In genomic region chr16:1677942-1678499, GRCh38 we compare ENCODE assay signal across 1 cellular context.
A peak's percentile ranks its signal among the peaks of the same experiment; 100 is the strongest.
TF ChIP-seq lines count a peak whose summit lies in the region.

Gene JPT2 (plus strand): TSS chr16:1678279. CDS start chr16:1678313, 34 bp downstream.

TF ChIP-seq in HepG2, 621 proteins besides CTCF, POLR2A, EP300 and RAD21 (continued from another document):
- peak; percentile 28; the same call in 1 of the 2 replicates for TF ChIP-seq RXRB (CRISPR knock-in tag; IDR thresholded peaks at IDR 0.05; ENCODE audit: borderline replicate concordance)
- no peak for TF ChIP-seq ATF5 (CRISPR knock-in tag; IDR thresholded peaks at IDR 0.05; ENCODE audit: low read depth)
- TF ChIP-seq KDM5A (IDR thresholded peaks at IDR 0.05; ENCODE audit: borderline replicate concordance, low read length) = no peak
- peak; percentile 75 for TF ChIP-seq ZFY (CRISPR knock-in tag; IDR thresholded peaks at IDR 0.05)
- no peak for TF ChIP-seq SP140L (CRISPR knock-in tag; IDR thresholded peaks at IDR 0.05; ENCODE audit: borderline replicate concordance)
- no peak for TF ChIP-seq ZSCAN29 (CRISPR knock-in tag; conservative IDR thresholded peaks at IDR 0.05)
- TF ChIP-seq ZNF30 (CRISPR knock-in tag; IDR thresholded peaks at IDR 0.05) = no peak
- 0 out of 2 replicates have a peak, but pooled peaks have one; percentile 55 for TF ChIP-seq ZNF546 (CRISPR knock-in tag; conservative IDR thresholded peaks at IDR 0.05)
- no peak for TF ChIP-seq ZNF317 (CRISPR knock-in tag; IDR thresholded peaks at IDR 0.05)
- TF ChIP-seq MED13 (CRISPR knock-in tag; IDR thresholded peaks at IDR 0.05) = no peak
- no peak for TF ChIP-seq TRIM24 (CRISPR knock-in tag; IDR thresholded peaks at IDR 0.05)
- TF ChIP-seq SOX6 (IDR thresholded peaks at IDR 0.05) = no peak
- no peak for TF ChIP-seq SOX6 (CRISPR knock-in tag; IDR thresholded peaks at IDR 0.05)
- TF ChIP-seq ZNF275 (CRISPR knock-in tag; IDR thresholded peaks at IDR 0.05; ENCODE audit: borderline replicate concordance) = no peak
- no peak for TF ChIP-seq MYNN (CRISPR knock-in tag; IDR thresholded peaks at IDR 0.05; ENCODE audit: low read depth)
- no peak for TF ChIP-seq JARID2 (CRISPR knock-in tag; IDR thresholded peaks at IDR 0.05; ENCODE audit: insufficient replicate concordance)
- TF ChIP-seq GTF2F1 (IDR thresholded peaks at IDR 0.05; ENCODE audit: low read length) = no peak
- TF ChIP-seq ZNF253 (CRISPR knock-in tag; IDR thresholded peaks at IDR 0.05; ENCODE audit: borderline replicate concordance) = no peak
- TF ChIP-seq ZEB1 (IDR thresholded peaks at IDR 0.05; ENCODE audit: insufficient replicate concordance, low read depth) = peak; percentile 60
- TF ChIP-seq ZNF207 (IDR thresholded peaks at IDR 0.05; ENCODE audit: borderline replicate concordance) = no peak
- TF ChIP-seq ZMAT3 (CRISPR knock-in tag; conservative IDR thresholded peaks at IDR 0.05) = no peak
- TF ChIP-seq ZSCAN9 (CRISPR knock-in tag; IDR thresholded peaks at IDR 0.05; ENCODE audit: borderline replicate concordance) = peak; percentile 34; the same call in 1 of the 2 replicates
- no peak for TF ChIP-seq EHMT2 (IDR thresholded peaks at IDR 0.05; ENCODE audit: borderline replicate concordance, low read depth, low read length)
- no peak for TF ChIP-seq SUZ12 (IDR thresholded peaks at IDR 0.05; ENCODE audit: low read depth, low read length)
- no peak for TF ChIP-seq ATF3 (CRISPR knock-in tag; IDR thresholded peaks at IDR 0.05)
- no peak for TF ChIP-seq ZNF431 (CRISPR knock-in tag; IDR thresholded peaks at IDR 0.05; ENCODE audit: borderline replicate concordance, low read depth)
- no peak for TF ChIP-seq ZBTB1 (CRISPR knock-in tag; IDR thresholded peaks at IDR 0.05; ENCODE audit: borderline replicate concordance)
- no peak for TF ChIP-seq ZNF281 (CRISPR knock-in tag; IDR thresholded peaks at IDR 0.05; ENCODE audit: borderline replicate concordance)
- TF ChIP-seq ZNF512 (CRISPR knock-in tag; IDR thresholded peaks at IDR 0.05) = no peak
- TF ChIP-seq GRHL1 (CRISPR knock-in tag; conservative IDR thresholded peaks at IDR 0.05) = no peak
- no peak for TF ChIP-seq SMC3 (IDR thresholded peaks at IDR 0.05; ENCODE audit: low read length)
- TF ChIP-seq ZNF781 (CRISPR knock-in tag; IDR thresholded peaks at IDR 0.05; ENCODE audit: borderline replicate concordance, not compliant biosample characterization) = no peak
- TF ChIP-seq ZBTB7A (CRISPR knock-in tag; IDR thresholded peaks at IDR 0.05) = 0 out of 2 replicates have a peak, but pooled peaks have one; percentile 16
- no peak for TF ChIP-seq NR1H2 (CRISPR knock-in tag; IDR thresholded peaks at IDR 0.05; ENCODE audit: borderline replicate concordance, low read depth)
- no peak for TF ChIP-seq MBD4 (IDR thresholded peaks at IDR 0.05; ENCODE audit: borderline replicate concordance, low read length)
- no peak for TF ChIP-seq ZFP36 (IDR thresholded peaks at IDR 0.05; ENCODE audit: borderline replicate concordance, low read depth, low read length, partially characterized antibody)
- TF ChIP-seq NR2F6 (IDR thresholded peaks at IDR 0.05) = no peak
- TF ChIP-seq NR2F6 (CRISPR knock-in tag; IDR thresholded peaks at IDR 0.05) = no peak
